Comparison of ENCODE assay signal across 9 cellular contexts in genomic region chr1:202283379-202283844, GRCh38. TPM values are rescaled to one million over a fixed set of nuclear protein-coding genes. Genes with fewer than 3 reads are reported as not detected.
DNase-seq lines count a peak whose midpoint lies in the region; ATAC-seq and TF ChIP-seq lines count a peak whose summit lies in the region.
"Had no signal": no experiment of that assay in that cellular context is flagged by ENCODE, and none has a peak within 500 bp of the region (broad histone marks: within the 10 kb centered on the region; RNA-seq: fewer than 3 reads in every experiment).

No MANE protein-coding gene starts in this region.

- H3K36me3 ChIP-seq in right atrium auricular region, result no peaks in the 10 kb centered on the region

- H3K9me3 ChIP-seq in right atrium auricular region, result no peaks in the 10 kb centered on the region

- H3K36me3 Mint-ChIP-seq in activated CD4-positive, alpha-beta T cell treated with anti-CD3 and anti-CD28 coated beads for 36 hours (ENCODE audit: low read depth), result no peaks in the 10 kb centered on the region
- H3K36me3 Mint-ChIP-seq in chondrocyte (ENCODE audit: low read depth), result no peaks in the 10 kb centered on the region
- H3K36me3 Mint-ChIP-seq in stimulated activated memory B cell treated with anti-CD40 and anti-IgM and Interleukin-4, amounts not matched to agents 10 μg/mL and 1 μg/mL and 100 μg/mL, for 72 hours, result no peaks in the 10 kb centered on the region

- CTCF ChIA-PET in activated CD4-positive, alpha-beta T cell treated with anti-CD3 and anti-CD28 coated beads for 36 hours (lab: Charles Lee), result interaction anchor here (0.7 to 3.0 kb wide), 4 partner anchors 10 to 399 kb away, joined by 3 to 15 read pairs (median 3); no protein-coding TSS in a partner anchor

- intact Hi-C loops in activated CD4-positive, alpha-beta T cell treated with anti-CD3 and anti-CD28 coated beads for 36 hours (cut with DNase I, micrococcal nuclease), result no loop called here

- H3K27me3 ChIP-seq in right atrium auricular region, result no peaks in the 10 kb centered on the region

- peaks cover 10% of the 10 kb centered on the region for H3K4me1 Mint-ChIP-seq in activated CD4-positive, alpha-beta T cell treated with anti-CD3 and anti-CD28 coated beads for 36 hours
- peaks cover 83% of the 10 kb centered on the region for H3K4me1 Mint-ChIP-seq in chondrocyte (ENCODE audit: low read depth)
- no peaks in the 10 kb centered on the region for H3K4me1 Mint-ChIP-seq in stimulated activated memory B cell treated with anti-CD40 and anti-IgM and Interleukin-4, amounts not matched to agents 10 μg/mL and 1 μg/mL and 100 μg/mL, for 72 hours

- no peak overlapping the region for H3K4me3 Mint-ChIP-seq in activated CD4-positive, alpha-beta T cell treated with anti-CD3 and anti-CD28 coated beads for 36 hours
- no peak overlapping the region for H3K4me3 Mint-ChIP-seq in chondrocyte (ENCODE audit: unreplicated experiment)
- H3K4me3 Mint-ChIP-seq in stimulated activated memory B cell treated with anti-CD40 and anti-IgM and Interleukin-4, amounts not matched to agents 10 μg/mL and 1 μg/mL and 100 μg/mL, for 72 hours, result no peak overlapping the region

- peak; percentile 32 for DNase-seq in activated CD4-positive, alpha-beta T cell treated with anti-CD3 and anti-CD28 coated beads for 36 hours
- DNase-seq in activated CD4-positive, alpha-beta T cell treated with anti-CD3 and anti-CD28 coated beads for 1 hour, result no peak
- peak; percentile 70 for DNase-seq in NCI-H510A treated with DMSO at 0.1 percent for 48 hours (lab: John Stamatoyannopoulos, UW)
- no peak for DNase-seq in chondrocyte (ENCODE audit: low spot score)
- no peak for DNase-seq in T-helper 1 cell
- DNase-seq in right atrium auricular region (ENCODE audit: low spot score), result no peak
- no peak for DNase-seq in amniotic stem cell (lab: John Stamatoyannopoulos, UW)

- H3K27ac ChIP-seq in right atrium auricular region, result no peak overlapping the region
- H3K27ac ChIP-seq: C4-2B had no signal

- H3K9me3 Mint-ChIP-seq in activated CD4-positive, alpha-beta T cell treated with anti-CD3 and anti-CD28 coated beads for 36 hours (ENCODE audit: low read depth), result no peaks in the 10 kb centered on the region
- H3K9me3 Mint-ChIP-seq in chondrocyte (ENCODE audit: low read depth), result no peaks in the 10 kb centered on the region
- no peaks in the 10 kb centered on the region for H3K9me3 Mint-ChIP-seq in stimulated activated memory B cell treated with anti-CD40 and anti-IgM and Interleukin-4, amounts not matched to agents 10 μg/mL and 1 μg/mL and 100 μg/mL, for 72 hours

- H3K4me1 ChIP-seq in right atrium auricular region, result peaks cover 0 to 15% of the 10 kb centered on the region in 2 donors

- no peak overlapping the region for H3K27ac Mint-ChIP-seq in activated CD4-positive, alpha-beta T cell treated with anti-CD3 and anti-CD28 coated beads for 36 hours
- H3K27ac Mint-ChIP-seq in chondrocyte (ENCODE audit: unreplicated experiment), result peak overlapping the region; percentile 46
- no peak overlapping the region for H3K27ac Mint-ChIP-seq in stimulated activated memory B cell treated with anti-CD40 and anti-IgM and Interleukin-4, amounts not matched to agents 10 μg/mL and 1 μg/mL and 100 μg/mL, for 72 hours

- POLR2A ChIA-PET in activated CD4-positive, alpha-beta T cell treated with anti-CD3 and anti-CD28 coated beads for 36 hours (lab: Charles Lee), result no interaction called here

- TF ChIP-seq CTCF in chondrocyte (IDR thresholded peaks at IDR 0.05) (no peak), right atrium auricular region (IDR thresholded peaks at IDR 0.05) (no peak)

- ATAC-seq in activated CD4-positive, alpha-beta T cell treated with anti-CD3 and anti-CD28 coated beads for 36 hours, result peak; percentile 16
- peak; percentile 40 for ATAC-seq in stimulated activated memory B cell treated with anti-CD40 and anti-IgM and Interleukin-4, amounts not matched to agents 10 μg/mL and 1 μg/mL and 100 μg/mL, for 72 hours

- H3K27me3 Mint-ChIP-seq in activated CD4-positive, alpha-beta T cell treated with anti-CD3 and anti-CD28 coated beads for 36 hours, result no peaks in the 10 kb centered on the region
- H3K27me3 Mint-ChIP-seq in chondrocyte (ENCODE audit: low read depth), result no peaks in the 10 kb centered on the region
- peaks cover 18% of the 10 kb centered on the region for H3K27me3 Mint-ChIP-seq in stimulated activated memory B cell treated with anti-CD40 and anti-IgM and Interleukin-4, amounts not matched to agents 10 μg/mL and 1 μg/mL and 100 μg/mL, for 72 hours

- H3K4me3 ChIP-seq in right atrium auricular region, result no peak overlapping the region

RNA-seq across cellular contexts. Expression of gene UBE2T, which starts 58.3 kb away (rescaled TPM):
- total RNA-seq in activated CD4-positive, alpha-beta T cell treated with anti-CD3 and anti-CD28 coated beads for 36 hours, result 100 to 1,000 TPM; 101 to 116 TPM
- 8.7 to 13.0 TPM (median 8.9 TPM) in 3 replicates for total RNA-seq in chondrocyte
- total RNA-seq in right atrium auricular region, result 10 to 100 TPM in 1 of 2 donors, 1 to 10 TPM in 1; 9.7 to 10.2 TPM

Comparison
In these comparisons a context has a peak if more than half of its experiments do, and no peak if none do; other contexts are left out.
1. DNase-seq: peak in activated CD4-positive, alpha-beta T cell treated with anti-CD3 and anti-CD28 coated beads for 36 hours (single experiment) and NCI-H510A treated with DMSO at 0.1 percent for 48 hours (single experiment); none in activated CD4-positive, alpha-beta T cell treated with anti-CD3 and anti-CD28 coated beads for 1 hour (single experiment), chondrocyte (single experiment), T-helper 1 cell (0 of 5), right atrium auricular region (single experiment) and amniotic stem cell (single experiment).